ENCODE assay signal across 8 cellular contexts in genomic region chr16:8963010-8963824, GRCh38. TPM values are rescaled to one million over a fixed set of nuclear protein-coding genes. Genes with fewer than 3 reads are reported as not detected.
DNase-seq lines count a peak whose midpoint lies in the region; ATAC-seq and TF ChIP-seq lines count a peak whose summit lies in the region.

No MANE protein-coding gene starts in this region.

- peaks cover 9% of the 10 kb centered on the region for H3K36me3 ChIP-seq in OCI-LY1 (ENCODE audit: insufficient read depth, low read length)
- no peaks in the 10 kb centered on the region for H3K36me3 ChIP-seq in duodenal mucosa (ENCODE audit: control insufficient read depth in 1 of 2, insufficient read depth in 2 of 2, low read length in 2 of 2)

- CTCF ChIA-PET in AG04450 (lab: Charles Lee) = no interaction called here

- H3K9ac ChIP-seq in OCI-LY1 (ENCODE audit: low read length) (peak overlapping the region; percentile 75), duodenal mucosa (ENCODE audit: low read depth in 1 of 2, low read length in 2 of 2) (peak overlapping the region; percentile 61)

- POLR2A ChIA-PET in AG04450 (lab: Yijun Ruan, JAX) = interaction anchor here (1.6 kb wide), 1 partner anchor 94 kb away, joined by 4 read pairs; the partner anchor contains the start of gene CARHSP1

- H3K4me3 Mint-ChIP-seq in natural killer cell treated with Interleukin-12 subunit alpha and Interleukin-12 subunit beta and Interleukin-15 and Interleukin-18, amount 100 ng/mL, for 72 hours = peak overlapping the region; percentile 98

- H3K4me1 ChIP-seq in OCI-LY1 (ENCODE audit: insufficient read depth, low read length, severe bottlenecking) = peaks cover 40% of the 10 kb centered on the region
- peaks cover 49 to 53% of the 10 kb centered on the region in 2 donors for H3K4me1 ChIP-seq in duodenal mucosa (ENCODE audit: control insufficient read depth in 1 of 2, insufficient read depth in 2 of 2, low read length in 2 of 2)

- no peaks in the 10 kb centered on the region for H3K9me3 Mint-ChIP-seq in natural killer cell treated with Interleukin-12 subunit alpha and Interleukin-12 subunit beta and Interleukin-15 and Interleukin-18, amount 100 ng/mL, for 72 hours

- H3K4me2 ChIP-seq in OCI-LY1 (ENCODE audit: low read length) = peak overlapping the region; percentile 79

- peak overlapping the region; percentile 83 for H3K4me3 ChIP-seq in AG04450 (ENCODE audit: low read depth, low read length)
- H3K4me3 ChIP-seq in OCI-LY1 (ENCODE audit: low read depth, low read length, poor library complexity, severe bottlenecking) = peak overlapping the region; percentile 74
- H3K4me3 ChIP-seq in duodenal mucosa (ENCODE audit: low read depth in 1 of 2, low read length in 2 of 2) = peak overlapping the region; percentile 62 to 70

- H4K20me1 ChIP-seq in OCI-LY1 (ENCODE audit: insufficient read depth, low read length) = no peaks in the 10 kb centered on the region

- peaks cover 7% of the 10 kb centered on the region for H3K36me3 Mint-ChIP-seq in natural killer cell treated with Interleukin-12 subunit alpha and Interleukin-12 subunit beta and Interleukin-15 and Interleukin-18, amount 100 ng/mL, for 72 hours

- ATAC-seq in GM19351 (IDR thresholded peaks at IDR 0.05; ENCODE audit: unreplicated experiment) (peak; percentile 4), left colon (no peak)
- ATAC-seq in natural killer cell treated with Interleukin-12 subunit alpha and Interleukin-12 subunit beta and Interleukin-15 and Interleukin-18, amount 100 ng/mL, for 72 hours = peak in 1 of 2 donors; percentile 21

- peaks cover 49% of the 10 kb centered on the region for H3K79me2 ChIP-seq in OCI-LY1 (ENCODE audit: insufficient read depth, low read length)

- no peaks in the 10 kb centered on the region for H3F3A ChIP-seq in OCI-LY1 (ENCODE audit: insufficient read depth, low read length)

- TF ChIP-seq CTCF in AG04450 (IDR thresholded peaks at IDR 0.05; ENCODE audit: low read depth, low read length) (no peak), OCI-LY1 (IDR thresholded peaks at IDR 0.05; ENCODE audit: low read length) (no peak)

- H3K27me3 ChIP-seq in AG04450 (ENCODE audit: control insufficient read depth, insufficient read depth, low read length) (no peaks in the 10 kb centered on the region), OCI-LY1 (ENCODE audit: insufficient read depth, low read length) (no peaks in the 10 kb centered on the region), duodenal mucosa (ENCODE audit: control insufficient read depth in 1 of 2, insufficient read depth in 2 of 2, low read length in 2 of 2) (no peaks in the 10 kb centered on the region)

- no peaks in the 10 kb centered on the region; the same call in 1 of the 2 replicates for H3K9me3 ChIP-seq in AG04450 (ENCODE audit: control insufficient read depth, insufficient read depth, low read length)
- no peaks in the 10 kb centered on the region for H3K9me3 ChIP-seq in OCI-LY1 (ENCODE audit: low read length)
- H3K9me3 ChIP-seq in duodenal mucosa (ENCODE audit: control insufficient read depth in 1 of 2, low read length in 2 of 2) = no peaks in the 10 kb centered on the region

- H3K27ac ChIP-seq in AG04450 (ENCODE audit: low read depth, low read length) (no peak overlapping the region), OCI-LY1 (ENCODE audit: low read depth, low read length, poor library complexity, severe bottlenecking) (peak overlapping the region; percentile 90), duodenal mucosa (ENCODE audit: low read depth, low read length) (peak overlapping the region; percentile 43)

- DNase-seq in AG04450 (ENCODE audit: low read depth, low spot score) (no peak), globus pallidus (ENCODE audit: low spot score) (no peak), superior temporal gyrus (ENCODE audit: extremely low spot score) (no peak), left colon (no peak)
- DNase-seq in natural killer cell treated with Interleukin-12 subunit alpha and Interleukin-12 subunit beta and Interleukin-15 and Interleukin-18, amount 100 ng/mL, for 72 hours (ENCODE audit: low spot score) = no peak

- H3K27ac Mint-ChIP-seq in natural killer cell treated with Interleukin-12 subunit alpha and Interleukin-12 subunit beta and Interleukin-15 and Interleukin-18, amount 100 ng/mL, for 72 hours = no peak overlapping the region

- H3K4me1 Mint-ChIP-seq in natural killer cell treated with Interleukin-12 subunit alpha and Interleukin-12 subunit beta and Interleukin-15 and Interleukin-18, amount 100 ng/mL, for 72 hours (ENCODE audit: low read depth in 2 of 2) = peaks cover 43 to 49% of the 10 kb centered on the region in 2 donors

- H3K9me2 ChIP-seq in OCI-LY1 (ENCODE audit: low read depth, low read length) = no peaks in the 10 kb centered on the region

- intact Hi-C loops in left colon (cut with DNase I, micrococcal nuclease) = no loop called here

- no peaks in the 10 kb centered on the region for H3K27me3 Mint-ChIP-seq in natural killer cell treated with Interleukin-12 subunit alpha and Interleukin-12 subunit beta and Interleukin-15 and Interleukin-18, amount 100 ng/mL, for 72 hours

- no peak overlapping the region for H2AFZ ChIP-seq in OCI-LY1 (ENCODE audit: low read length)

RNA-seq across cellular contexts. Expression of gene USP7, which starts 0.5 kb away (rescaled TPM):
- polyA plus RNA-seq in AG04450 (2011; rRNA removed) = 26.9 and 35.5 TPM in 2 replicates
- 94.0 and 131 TPM in 2 replicates for polyA minus RNA-seq in AG04450 (2011; rRNA and poly(A)+ RNA removed)
- 100 to 1,000 TPM; 161 to 180 TPM for total RNA-seq in natural killer cell treated with Interleukin-12 subunit alpha and Interleukin-12 subunit beta and Interleukin-15 and Interleukin-18, amount 100 ng/mL, for 72 hours
- 100 to 1,000 TPM; 119 to 123 TPM for total RNA-seq in left colon
